14 cellular contexts compared by ENCODE assay signal in the genomic region with DNA sequence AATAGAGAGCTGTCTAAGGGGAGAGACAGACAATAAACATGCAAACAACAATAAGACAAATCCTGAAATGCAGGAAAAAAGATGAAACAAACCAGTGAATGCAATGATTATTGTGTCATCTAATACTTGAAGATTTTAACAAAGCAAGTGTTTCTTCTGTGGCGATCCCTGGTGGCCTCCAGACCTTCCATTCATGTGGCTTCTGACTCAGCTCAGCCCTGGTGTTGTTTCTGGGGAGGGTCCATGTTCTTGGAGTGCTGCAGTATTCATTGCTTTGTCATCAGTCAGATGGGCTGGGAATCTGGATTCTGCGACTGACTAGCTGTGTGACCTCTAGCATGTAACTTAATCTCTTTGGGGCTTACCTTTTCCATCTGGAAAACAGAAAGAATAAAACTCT. TPM values are rescaled to one million over a fixed set of nuclear protein-coding genes. Genes with fewer than 3 reads are reported as not detected.
DNase-seq lines count a peak whose midpoint lies in the region; ATAC-seq and TF ChIP-seq lines count a peak whose summit lies in the region.
"Had no signal": no experiment of that assay in that cellular context is flagged by ENCODE, and none has a peak within 500 bp of the region (broad histone marks: within the 10 kb centered on the region; RNA-seq: fewer than 3 reads in every experiment).

No MANE protein-coding gene starts in this region.

- BruUV-seq in A673 (replicated peaks; lab: Mats Ljungman, UMichigan): no TSS peak

- TF ChIP-seq CTCF in body of pancreas (IDR thresholded peaks at IDR 0.05): no peak
- TF ChIP-seq CTCF in lower lobe of right lung (IDR thresholded peaks at IDR 0.05): no peak
- no peak for TF ChIP-seq CTCF in A673 (conservative IDR thresholded peaks at IDR 0.05; ENCODE audit: low read depth, low read length)

- H2AFZ ChIP-seq in ACC112 (ENCODE audit: low read length, unreplicated experiment): no peak overlapping the region

- TF ChIP-seq POLR2A in body of pancreas (IDR thresholded peaks at IDR 0.05): no peak

- intact Hi-C loops in body of pancreas (cut with DNase I) (no loop called here), lower lobe of right lung (cut with DNase I) (no loop called here), A673 (cut with micrococcal nuclease; ENCODE audit: unreplicated experiment) (no loop called here)

- H3K27me3 ChIP-seq in ACC112 (ENCODE audit: insufficient read depth, low read length): peaks cover 13% of the 10 kb centered on the region; the same call in 1 of the 2 replicates
- no peaks in the 10 kb centered on the region for H3K27me3 ChIP-seq in body of pancreas
- H3K27me3 ChIP-seq in lower lobe of right lung (ENCODE audit: low read depth): peaks cover 27% of the 10 kb centered on the region
- peaks cover 61% of the 10 kb centered on the region for H3K27me3 ChIP-seq in A673 (replicated peaks; ENCODE audit: insufficient read depth, low read depth, low read length, poor library complexity)

- H3K4me3 ChIP-seq in ACC112 (ENCODE audit: low read depth, low read length) (peak overlapping the region; percentile 6), body of pancreas (no peak overlapping the region), lower lobe of right lung (no peak overlapping the region), A673 (ENCODE audit: low read depth, low read length, poor library complexity, severe bottlenecking) (no peak overlapping the region)
- H3K4me3 ChIP-seq: cardiac muscle cell, left lung, thoracic aorta had no signal

- POLR2A ChIA-PET in A673 (lab: Charles Lee; ENCODE audit: low non-redundant PET): no interaction called here

- CTCF ChIA-PET in A673 (lab: Charles Lee): no interaction called here

- peak overlapping the region; percentile 32; the same call in 1 of the 2 replicates for H3K27ac ChIP-seq in ACC112 (ENCODE audit: low read depth, low read length)
- H3K27ac ChIP-seq in body of pancreas: peak overlapping the region in 3 of 4 donors; percentile 91 to 97 (median 94)
- no peak overlapping the region for H3K27ac ChIP-seq in lower lobe of right lung
- H3K27ac ChIP-seq in A673 (ENCODE audit: low read depth, low read length, poor library complexity, severe bottlenecking): no peak overlapping the region
- H3K27ac ChIP-seq: cardiac muscle cell, thoracic aorta had no signal

- H3K79me2 ChIP-seq in ACC112 (ENCODE audit: control insufficient read depth, insufficient read depth, low read length, unreplicated experiment): no peaks in the 10 kb centered on the region

- no peaks in the 10 kb centered on the region for H3K9me3 ChIP-seq in body of pancreas
- no peaks in the 10 kb centered on the region for H3K9me3 ChIP-seq in lower lobe of right lung
- no peaks in the 10 kb centered on the region for H3K9me3 ChIP-seq in A673 (ENCODE audit: low read depth, low read length, poor library complexity, severe bottlenecking)
- H3K9me3 ChIP-seq: left lung, thoracic aorta had no signal

- H3K4me1 ChIP-seq in ACC112 (ENCODE audit: control insufficient read depth, insufficient read depth, low read length, unreplicated experiment): peaks cover 38% of the 10 kb centered on the region
- peaks cover 56% of the 10 kb centered on the region for H3K4me1 ChIP-seq in body of pancreas
- peaks cover 27% of the 10 kb centered on the region for H3K4me1 ChIP-seq in lower lobe of right lung
- peaks cover 10% of the 10 kb centered on the region for H3K4me1 ChIP-seq in A673 (ENCODE audit: insufficient read depth, low read length, poor library complexity, severe bottlenecking)

- no peaks in the 10 kb centered on the region for H3K36me3 ChIP-seq in ACC112 (ENCODE audit: insufficient read depth, low read length)
- H3K36me3 ChIP-seq in body of pancreas (replicated peaks in 1 of 2; ENCODE audit: insufficient read depth in 1 of 2, low read depth in 2 of 2): no peaks in the 10 kb centered on the region
- H3K36me3 ChIP-seq in lower lobe of right lung: no peaks in the 10 kb centered on the region
- no peaks in the 10 kb centered on the region for H3K36me3 ChIP-seq in A673 (ENCODE audit: insufficient read depth, low read length, poor library complexity, severe bottlenecking)
- H3K36me3 ChIP-seq: cardiac muscle cell, left lung, thoracic aorta had no signal

- DNase-seq in HT1080 (ENCODE audit: low read depth): peak; percentile 95
- DNase-seq in body of pancreas: no peak
- DNase-seq in islet precursor cell: peak; percentile 82
- no peak for DNase-seq in lower lobe of right lung
- DNase-seq in A673 (ENCODE audit: low spot score): no peak
- DNase-seq in activated effector memory CD4-positive, alpha-beta T cell treated with anti-CD3 and anti-CD28 coated beads, Interleukin-2, amount 50 U/mL, for 16 hours: no peak
- DNase-seq: AML-193, left lung, T-helper 9 cell had no signal

- ATAC-seq in body of pancreas (no peak), lower lobe of right lung (no peak), HG03378 (IDR thresholded peaks at IDR 0.05; ENCODE audit: unreplicated experiment) (no peak)
- ATAC-seq: left lung had no signal

- WGBS in body of pancreas, 2 donors: 96 to 97% methylated on average over 2 of the region's 2 CpGs

RNA-seq across cellular contexts. Expression of a gene that starts 1.5 kb away (rescaled TPM):
- total RNA-seq in HT1080 (2014; rRNA removed; shearing (Covaris generic)): not detected in 2 replicates
- polyA plus RNA-seq in HT1080 (2015; cell fraction: cytosol; rRNA removed): 0.17 TPM in 1 of 2 replicates, not detected in the other
- 0.20 TPM in 1 of 2 replicates, not detected in the other for polyA plus RNA-seq in HT1080 (2015; cell fraction: nucleus; rRNA removed)
- total RNA-seq in body of pancreas: 1 to 10 TPM in 1 of 2 donors, under 1 TPM in 1; 0.26 to 2.6 TPM
- 0.21 TPM for total RNA-seq in lower lobe of right lung
- total RNA-seq in A673 (2021): not detected in 2 replicates
- total RNA-seq: cardiac muscle cell, thoracic aorta had no signal

RNA-seq across cellular contexts. Expression of a gene that starts 9.5 kb away (rescaled TPM):
- 0.03 TPM in 1 of 2 replicates, not detected in the other for total RNA-seq in HT1080 (2014; rRNA removed; shearing (Covaris generic))
- polyA plus RNA-seq in HT1080 (2015; cell fraction: cytosol; rRNA removed): 0.03 TPM in 1 of 2 replicates, not detected in the other
- not detected in 2 replicates for polyA plus RNA-seq in HT1080 (2015; cell fraction: nucleus; rRNA removed)
- total RNA-seq in body of pancreas: 10 to 100 TPM; 32.3 to 51.4 TPM
- total RNA-seq in lower lobe of right lung: 21.7 TPM
- total RNA-seq in A673 (2021): not detected in 2 replicates
- total RNA-seq: cardiac muscle cell, thoracic aorta had no signal
- polyA plus RNA-seq: cardiac muscle cell had no signal

RNA-seq across cellular contexts. Expression of a gene that starts 12.4 kb away (rescaled TPM):
- total RNA-seq in HT1080 (2014; rRNA removed; shearing (Covaris generic)): not detected in 2 replicates
- polyA plus RNA-seq in HT1080 (2015; cell fraction: cytosol; rRNA removed): not detected in 2 replicates
- polyA plus RNA-seq in HT1080 (2015; cell fraction: nucleus; rRNA removed): not detected in 2 replicates
- total RNA-seq in body of pancreas (not detected), lower lobe of right lung (not detected), A673 (2021) (not detected in 2 replicates)
- total RNA-seq: cardiac muscle cell, frontal cortex, left lung, thoracic aorta had no signal
- polyA plus RNA-seq: cardiac muscle cell had no signal

RNA-seq across cellular contexts. Expression of a gene that starts 35.9 kb away (rescaled TPM):
- total RNA-seq in HT1080 (2014; rRNA removed; shearing (Covaris generic)): not detected in 2 replicates
- not detected in 2 replicates for polyA plus RNA-seq in HT1080 (2015; cell fraction: cytosol; rRNA removed)
- polyA plus RNA-seq in HT1080 (2015; cell fraction: nucleus; rRNA removed): not detected in 2 replicates
- total RNA-seq in body of pancreas (1 to 10 TPM in 1 of 2 donors, under 1 TPM in 1; 0.66 to 1.6 TPM), lower lobe of right lung (0.50 TPM), A673 (2021) (not detected in 2 replicates)
- total RNA-seq: cardiac muscle cell, frontal cortex, thoracic aorta had no signal
- polyA plus RNA-seq: cardiac muscle cell had no signal

RNA-seq across cellular contexts. Expression of a gene that starts 50.8 kb away (rescaled TPM):
- 1.9 and 2.0 TPM in 2 replicates for total RNA-seq in HT1080 (2014; rRNA removed; shearing (Covaris generic))
- polyA plus RNA-seq in HT1080 (2015; cell fraction: cytosol; rRNA removed): 5.5 TPM in 2 replicates
- 5.4 and 6.2 TPM in 2 replicates for polyA plus RNA-seq in HT1080 (2015; cell fraction: nucleus; rRNA removed)
- 1 to 10 TPM; 2.6 to 4.0 TPM for total RNA-seq in body of pancreas
- 12.3 TPM for total RNA-seq in lower lobe of right lung
- 2.1 and 3.2 TPM in 2 replicates for total RNA-seq in A673 (2021)

Comparison
In these comparisons a context has a peak if more than half of its experiments do, and no peak if none do; other contexts are left out.
1. H3K27ac ChIP-seq: peak in ACC112 (single experiment) and body of pancreas (3 of 4); none in lower lobe of right lung (single experiment) and A673 (single experiment).
2. DNase-seq: peak in HT1080 (single experiment) and islet precursor cell (single experiment); none in body of pancreas (0 of 4), lower lobe of right lung (single experiment), A673 (single experiment) and activated effector memory CD4-positive, alpha-beta T cell treated with anti-CD3 and anti-CD28 coated beads, Interleukin-2, amount 50 U/mL, for 16 hours (single experiment).
3. RNA of a gene that starts 9.5 kb away (total RNA-seq): 32.3 to 51.4 TPM in body of pancreas and 21.7 TPM in lower lobe of right lung (single experiment); 0.03 TPM in HT1080 and not detected in A673; every median in the first group is over 10 times any median in the second.